In genomic region chr3:141699907-141700306, GRCh38 we compare ENCODE assay signal across 2 cellular contexts.
A peak's percentile ranks its signal among the peaks of the same experiment; 100 is the strongest.
TF ChIP-seq lines count a peak whose summit lies in the region.

No MANE protein-coding gene starts in this region.

TF ChIP-seq in IMR-90, 13 proteins besides CTCF, POLR2A, EP300 and RAD21:
- TF ChIP-seq ELK1 (IDR thresholded peaks at IDR 0.05; ENCODE audit: borderline replicate concordance, low read depth, low read length) (no peak), USF2 (IDR thresholded peaks at IDR 0.05; ENCODE audit: low read depth, low read length) (no peak), RFX5 (IDR thresholded peaks at IDR 0.05; ENCODE audit: low read depth, low read length) (no peak), SMC3 (IDR thresholded peaks at IDR 0.05; ENCODE audit: low read depth, low read length) (no peak), MAFK (IDR thresholded peaks at IDR 0.05; ENCODE audit: low read depth, low read length) (no peak), MAZ (IDR thresholded peaks at IDR 0.05; ENCODE audit: borderline replicate concordance, low read depth, low read length) (no peak), CHD1 (IDR thresholded peaks at IDR 0.05; ENCODE audit: low read depth, low read length) (no peak), FOS (IDR thresholded peaks at IDR 0.05; ENCODE audit: low read depth, low read length) (no peak), BHLHE40 (IDR thresholded peaks at IDR 0.05; ENCODE audit: low read depth, low read length) (no peak), CEBPB (IDR thresholded peaks at IDR 0.05; ENCODE audit: low read depth, low read length) (no peak), RCOR1 (IDR thresholded peaks at IDR 0.05; ENCODE audit: insufficient replicate concordance, low read length) (no peak), NFE2L2 (IDR thresholded peaks at IDR 0.05; ENCODE audit: low read depth, low read length) (no peak), MXI1 (IDR thresholded peaks at IDR 0.05; ENCODE audit: borderline replicate concordance, low read depth, low read length) (no peak)

TF ChIP-seq in K562, 482 proteins besides CTCF, POLR2A, EP300 and RAD21:
- TF ChIP-seq, protein P1, sequence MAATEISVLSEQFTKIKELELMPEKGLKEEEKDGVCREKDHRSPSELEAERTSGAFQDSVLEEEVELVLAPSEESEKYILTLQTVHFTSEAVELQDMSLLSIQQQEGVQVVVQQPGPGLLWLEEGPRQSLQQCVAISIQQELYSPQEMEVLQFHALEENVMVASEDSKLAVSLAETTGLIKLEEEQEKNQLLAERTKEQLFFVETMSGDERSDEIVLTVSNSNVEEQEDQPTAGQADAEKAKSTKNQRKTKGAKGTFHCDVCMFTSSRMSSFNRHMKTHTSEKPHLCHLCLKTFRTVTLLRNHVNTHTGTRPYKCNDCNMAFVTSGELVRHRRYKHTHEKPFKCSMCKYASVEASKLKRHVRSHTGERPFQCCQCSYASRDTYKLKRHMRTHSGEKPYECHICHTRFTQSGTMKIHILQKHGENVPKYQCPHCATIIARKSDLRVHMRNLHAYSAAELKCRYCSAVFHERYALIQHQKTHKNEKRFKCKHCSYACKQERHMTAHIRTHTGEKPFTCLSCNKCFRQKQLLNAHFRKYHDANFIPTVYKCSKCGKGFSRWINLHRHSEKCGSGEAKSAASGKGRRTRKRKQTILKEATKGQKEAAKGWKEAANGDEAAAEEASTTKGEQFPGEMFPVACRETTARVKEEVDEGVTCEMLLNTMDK (IDR thresholded peaks at IDR 0.05; ENCODE audit: borderline replicate concordance, insufficient read depth, low read depth, low read length, poor library complexity, severe bottlenecking), result no peak
- TF ChIP-seq KDM5B (IDR thresholded peaks at IDR 0.05; ENCODE audit: insufficient replicate concordance, low read depth, low read length) (no peak), TCF3 (CRISPR knock-in tag; IDR thresholded peaks at IDR 0.05) (peak; percentile 48; the same call in 1 of the 2 replicates), KLF10 (CRISPR knock-in tag; IDR thresholded peaks at IDR 0.05) (no peak), LEF1 (IDR thresholded peaks at IDR 0.05) (no peak), TAL1 (IDR thresholded peaks at IDR 0.05) (no peak), RFX5 (IDR thresholded peaks at IDR 0.05; ENCODE audit: low read depth, low read length) (no peak), GATAD2B (IDR thresholded peaks at IDR 0.05; ENCODE audit: borderline replicate concordance) (no peak), SMARCA4 (IDR thresholded peaks at IDR 0.05) (0 out of 2 replicates have a peak, but pooled peaks have one; percentile 22), CBFA2T2 (conservative IDR thresholded peaks at IDR 0.05) (peak; percentile 24; the same call in 1 of the 2 replicates), ARID1B (IDR thresholded peaks at IDR 0.05) (peak; percentile 28; the same call in 1 of the 2 replicates), NFIC (IDR thresholded peaks at IDR 0.05) (peak; percentile 19; the same call in 1 of the 2 replicates), SUPT5H (IDR thresholded peaks at IDR 0.05) (no peak)
- TF ChIP-seq, protein P2, sequence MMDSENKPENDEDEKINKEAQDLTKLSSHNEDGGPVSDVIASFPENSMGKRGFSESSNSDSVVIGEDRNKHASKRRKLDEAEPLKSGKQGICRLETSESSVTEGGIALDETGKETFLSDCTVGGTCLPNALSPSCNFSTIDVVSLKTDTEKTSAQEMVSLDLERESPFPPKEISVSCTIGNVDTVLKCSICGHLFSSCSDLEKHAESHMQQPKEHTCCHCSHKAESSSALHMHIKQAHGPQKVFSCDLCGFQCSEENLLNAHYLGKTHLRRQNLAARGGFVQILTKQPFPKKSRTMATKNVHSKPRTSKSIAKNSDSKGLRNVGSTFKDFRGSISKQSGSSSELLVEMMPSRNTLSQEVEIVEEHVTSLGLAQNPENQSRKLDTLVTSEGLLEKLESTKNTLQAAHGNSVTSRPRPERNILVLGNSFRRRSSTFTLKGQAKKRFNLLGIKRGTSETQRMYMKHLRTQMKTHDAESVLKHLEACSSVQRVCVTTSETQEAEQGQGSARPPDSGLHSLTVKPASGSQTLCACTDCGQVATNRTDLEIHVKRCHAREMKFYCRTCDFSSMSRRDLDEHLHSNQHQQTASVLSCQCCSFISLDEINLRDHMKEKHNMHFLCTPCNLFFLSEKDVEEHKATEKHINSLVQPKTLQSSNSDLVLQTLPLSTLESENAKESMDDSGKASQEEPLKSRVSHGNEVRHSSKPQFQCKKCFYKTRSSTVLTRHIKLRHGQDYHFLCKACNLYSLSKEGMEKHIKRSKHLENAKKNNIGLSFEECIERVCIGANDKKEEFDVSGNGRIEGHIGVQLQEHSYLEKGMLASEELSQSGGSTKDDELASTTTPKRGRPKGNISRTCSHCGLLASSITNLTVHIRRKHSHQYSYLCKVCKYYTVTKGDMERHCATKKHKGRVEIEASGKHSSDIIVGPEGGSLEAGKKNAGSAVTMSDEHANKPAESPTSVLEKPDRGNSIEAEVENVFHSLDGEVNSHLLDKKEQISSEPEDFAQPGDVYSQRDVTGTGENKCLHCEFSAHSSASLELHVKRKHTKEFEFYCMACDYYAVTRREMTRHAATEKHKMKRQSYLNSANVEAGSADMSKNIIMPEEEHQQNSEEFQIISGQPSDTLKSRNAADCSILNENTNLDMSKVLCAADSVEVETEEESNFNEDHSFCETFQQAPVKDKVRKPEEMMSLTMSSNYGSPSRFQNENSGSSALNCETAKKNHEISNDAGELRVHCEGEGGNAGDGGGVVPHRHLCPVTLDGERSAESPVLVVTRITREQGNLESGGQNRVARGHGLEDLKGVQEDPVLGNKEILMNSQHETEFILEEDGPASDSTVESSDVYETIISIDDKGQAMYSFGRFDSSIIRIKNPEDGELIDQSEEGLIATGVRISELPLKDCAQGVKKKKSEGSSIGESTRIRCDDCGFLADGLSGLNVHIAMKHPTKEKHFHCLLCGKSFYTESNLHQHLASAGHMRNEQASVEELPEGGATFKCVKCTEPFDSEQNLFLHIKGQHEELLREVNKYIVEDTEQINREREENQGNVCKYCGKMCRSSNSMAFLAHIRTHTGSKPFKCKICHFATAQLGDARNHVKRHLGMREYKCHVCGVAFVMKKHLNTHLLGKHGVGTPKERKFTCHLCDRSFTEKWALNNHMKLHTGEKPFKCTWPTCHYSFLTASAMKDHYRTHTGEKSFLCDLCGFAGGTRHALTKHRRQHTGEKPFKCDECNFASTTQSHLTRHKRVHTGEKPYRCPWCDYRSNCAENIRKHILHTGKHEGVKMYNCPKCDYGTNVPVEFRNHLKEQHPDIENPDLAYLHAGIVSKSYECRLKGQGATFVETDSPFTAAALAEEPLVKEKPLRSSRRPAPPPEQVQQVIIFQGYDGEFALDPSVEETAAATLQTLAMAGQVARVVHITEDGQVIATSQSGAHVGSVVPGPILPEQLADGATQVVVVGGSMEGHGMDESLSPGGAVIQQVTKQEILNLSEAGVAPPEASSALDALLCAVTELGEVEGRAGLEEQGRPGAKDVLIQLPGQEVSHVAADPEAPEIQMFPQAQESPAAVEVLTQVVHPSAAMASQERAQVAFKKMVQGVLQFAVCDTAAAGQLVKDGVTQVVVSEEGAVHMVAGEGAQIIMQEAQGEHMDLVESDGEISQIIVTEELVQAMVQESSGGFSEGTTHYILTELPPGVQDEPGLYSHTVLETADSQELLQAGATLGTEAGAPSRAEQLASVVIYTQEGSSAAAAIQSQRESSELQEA (IDR thresholded peaks at IDR 0.05; ENCODE audit: low read depth), result no peak
TF ChIP-seq in K562: peak in this region for 5.
